In the genomic region with DNA sequence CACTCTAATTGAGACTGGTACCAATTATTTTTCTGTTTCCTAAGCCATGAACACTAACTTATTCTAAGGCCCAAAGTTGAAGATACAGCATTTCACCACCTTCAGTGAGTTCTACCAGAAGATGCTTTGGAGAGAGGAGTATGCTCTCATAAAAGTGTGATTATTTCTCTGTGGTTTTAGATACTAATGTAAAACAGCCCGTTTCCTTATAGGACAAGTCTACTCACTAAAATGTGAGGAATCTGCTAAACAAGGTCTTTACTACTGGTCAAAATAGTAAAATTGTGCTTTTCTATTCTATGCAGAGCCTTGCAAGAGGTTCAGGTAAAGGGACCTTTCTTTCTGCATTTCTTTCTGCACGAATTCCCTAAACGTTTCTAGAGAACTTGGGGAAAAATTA, we compare ENCODE assay signal across 11 cellular contexts. TPM values are rescaled to one million over a fixed set of nuclear protein-coding genes. Genes with fewer than 3 reads are reported as not detected.
DNase-seq lines count a peak whose midpoint lies in the region; ATAC-seq and TF ChIP-seq lines count a peak whose summit lies in the region.
"Had no signal": no experiment of that assay in that cellular context is flagged by ENCODE, and none has a peak within 500 bp of the region (broad histone marks: within the 10 kb centered on the region; RNA-seq: fewer than 3 reads in every experiment).

No MANE protein-coding gene starts in this region.

- H3K79me2 ChIP-seq in neural cell (replicated peaks; ENCODE audit: insufficient read depth, low read length) = peaks cover 50% of the 10 kb centered on the region

- DNase-seq in NT2/D1 (ENCODE audit: low read depth, low spot score) (no peak), epithelial cell of prostate (ENCODE audit: low read depth, low spot score) (no peak), HK-2 (ENCODE audit: unreplicated experiment) (no peak), NCI-H1417 treated with DMSO at 0.1 percent for 48 hours (lab: John Stamatoyannopoulos, UW) (no peak), NCI-H2171 (lab: John Stamatoyannopoulos, UW) (no peak)
- DNase-seq: activated CD4-positive, alpha-beta T cell treated with anti-CD3 and anti-CD28 coated beads for 4 hours; substantia nigra had no signal

- H4K20me1 ChIP-seq in BLaER1 treated with 17β-estradiol and CSF1 and Interleukin-3, amounts not matched to agents 10 nM and 100 nM = peaks cover 0 to 6% (median 0%) of the 10 kb centered on the region in 11 experiments; a peak in 2 of 22 replicates
- H4K20me1 ChIP-seq in neural cell (ENCODE audit: insufficient read depth) = no peaks in the 10 kb centered on the region

- TF ChIP-seq CTCF in neural cell (IDR thresholded peaks at IDR 0.05; ENCODE audit: poor library complexity, severe bottlenecking) = no peak

- TF ChIP-seq RAD21 in neural cell (conservative IDR thresholded peaks at IDR 0.05) = no peak

- ATAC-seq in HG02840 (IDR thresholded peaks at IDR 0.05; ENCODE audit: low FRiP score, unreplicated experiment) = no peak

- no peak overlapping the region for H3K9ac ChIP-seq in BLaER1 treated with 17β-estradiol and CSF1 and Interleukin-3, amounts not matched to agents 10 nM and 100 nM
- peak overlapping the region; percentile 17 for H3K9ac ChIP-seq in NT2/D1 (ENCODE audit: insufficient read length, low read depth)
- no peak overlapping the region for H3K9ac ChIP-seq in neural cell (ENCODE audit: low read length)

- TF ChIP-seq EP300 in neural cell (conservative IDR thresholded peaks at IDR 0.05; ENCODE audit: poor library complexity, severe bottlenecking) = no peak

- no peak overlapping the region for H3K4me3 ChIP-seq in BLaER1 treated with 17β-estradiol and CSF1 and Interleukin-3, amounts not matched to agents 10 nM and 100 nM
- H3K4me3 ChIP-seq in NT2/D1 (ENCODE audit: insufficient read length, low read depth) (peak overlapping the region; percentile 27), neural cell (ENCODE audit: low read length) (peak overlapping the region; percentile 87)
- H3K4me3 ChIP-seq: lung had no signal

- H3K4me2 ChIP-seq in BLaER1 treated with 17β-estradiol and CSF1 and Interleukin-3, amounts not matched to agents 10 nM and 100 nM = peak overlapping the region in 9 of 11 experiments; percentile 94 to 99 (median 97); a peak in 15 of 22 replicates
- peak overlapping the region; percentile 41 for H3K4me2 ChIP-seq in neural cell (ENCODE audit: low read length)

- no peaks in the 10 kb centered on the region for H3F3A ChIP-seq in neural cell (ENCODE audit: insufficient read depth, low read length, poor library complexity, severe bottlenecking)

- no peaks in the 10 kb centered on the region for H3K36me3 ChIP-seq in BLaER1 treated with 17β-estradiol and CSF1 and Interleukin-3, amounts not matched to agents 10 nM and 100 nM
- H3K36me3 ChIP-seq in NT2/D1 (ENCODE audit: insufficient read depth, insufficient read length, low read length) = no peaks in the 10 kb centered on the region
- H3K36me3 ChIP-seq in neural cell (ENCODE audit: insufficient read depth, low read length) = no peaks in the 10 kb centered on the region

- no peaks in the 10 kb centered on the region for H3K9me3 ChIP-seq in BLaER1 treated with 17β-estradiol and CSF1 and Interleukin-3, amounts not matched to agents 10 nM and 100 nM (replicated peaks in 1 of 11)
- H3K9me3 ChIP-seq in NT2/D1 (ENCODE audit: insufficient read depth, low read length) = no peaks in the 10 kb centered on the region
- no peaks in the 10 kb centered on the region for H3K9me3 ChIP-seq in neural cell (ENCODE audit: low read length)

- H2AFZ ChIP-seq in neural cell (ENCODE audit: low read depth, low read length) = no peak overlapping the region

- H3K9me2 ChIP-seq in neural cell (ENCODE audit: insufficient read depth, low read length) = no peaks in the 10 kb centered on the region

- peaks cover 11 to 38% (median 24%) of the 10 kb centered on the region in 10 experiments for H3K4me1 ChIP-seq in BLaER1 treated with 17β-estradiol and CSF1 and Interleukin-3, amounts not matched to agents 10 nM and 100 nM
- H3K4me1 ChIP-seq in NT2/D1 (ENCODE audit: insufficient read depth, insufficient read length) = no peaks in the 10 kb centered on the region

- H3K27ac ChIP-seq in BLaER1 treated with 17β-estradiol and CSF1 and Interleukin-3, amounts not matched to agents 10 nM and 100 nM = no peak overlapping the region
- H3K27ac ChIP-seq in epithelial cell of prostate = peak overlapping the region; percentile 89
- H3K27ac ChIP-seq in neural cell (ENCODE audit: low read length) = no peak overlapping the region

- H3K27me3 ChIP-seq in BLaER1 treated with 17β-estradiol and CSF1 and Interleukin-3, amounts not matched to agents 10 nM and 100 nM = peaks cover 0 to 28% (median 14%) of the 10 kb centered on the region in 11 experiments; a peak in 13 of 22 replicates
- H3K27me3 ChIP-seq in NT2/D1 (ENCODE audit: insufficient read depth, insufficient read length) (no peaks in the 10 kb centered on the region), neural cell (ENCODE audit: insufficient read depth, low read depth, low read length) (no peaks in the 10 kb centered on the region)

TF ChIP-seq in neural cell, 6 proteins besides CTCF, POLR2A, EP300 and RAD21:
- TF ChIP-seq, protein P1, sequence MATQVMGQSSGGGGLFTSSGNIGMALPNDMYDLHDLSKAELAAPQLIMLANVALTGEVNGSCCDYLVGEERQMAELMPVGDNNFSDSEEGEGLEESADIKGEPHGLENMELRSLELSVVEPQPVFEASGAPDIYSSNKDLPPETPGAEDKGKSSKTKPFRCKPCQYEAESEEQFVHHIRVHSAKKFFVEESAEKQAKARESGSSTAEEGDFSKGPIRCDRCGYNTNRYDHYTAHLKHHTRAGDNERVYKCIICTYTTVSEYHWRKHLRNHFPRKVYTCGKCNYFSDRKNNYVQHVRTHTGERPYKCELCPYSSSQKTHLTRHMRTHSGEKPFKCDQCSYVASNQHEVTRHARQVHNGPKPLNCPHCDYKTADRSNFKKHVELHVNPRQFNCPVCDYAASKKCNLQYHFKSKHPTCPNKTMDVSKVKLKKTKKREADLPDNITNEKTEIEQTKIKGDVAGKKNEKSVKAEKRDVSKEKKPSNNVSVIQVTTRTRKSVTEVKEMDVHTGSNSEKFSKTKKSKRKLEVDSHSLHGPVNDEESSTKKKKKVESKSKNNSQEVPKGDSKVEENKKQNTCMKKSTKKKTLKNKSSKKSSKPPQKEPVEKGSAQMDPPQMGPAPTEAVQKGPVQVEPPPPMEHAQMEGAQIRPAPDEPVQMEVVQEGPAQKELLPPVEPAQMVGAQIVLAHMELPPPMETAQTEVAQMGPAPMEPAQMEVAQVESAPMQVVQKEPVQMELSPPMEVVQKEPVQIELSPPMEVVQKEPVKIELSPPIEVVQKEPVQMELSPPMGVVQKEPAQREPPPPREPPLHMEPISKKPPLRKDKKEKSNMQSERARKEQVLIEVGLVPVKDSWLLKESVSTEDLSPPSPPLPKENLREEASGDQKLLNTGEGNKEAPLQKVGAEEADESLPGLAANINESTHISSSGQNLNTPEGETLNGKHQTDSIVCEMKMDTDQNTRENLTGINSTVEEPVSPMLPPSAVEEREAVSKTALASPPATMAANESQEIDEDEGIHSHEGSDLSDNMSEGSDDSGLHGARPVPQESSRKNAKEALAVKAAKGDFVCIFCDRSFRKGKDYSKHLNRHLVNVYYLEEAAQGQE (IDR thresholded peaks at IDR 0.05; ENCODE audit: borderline replicate concordance) = no peak
- TF ChIP-seq POLR2AphosphoS5 (IDR thresholded peaks at IDR 0.05) (no peak), SMC3 (conservative IDR thresholded peaks at IDR 0.05; ENCODE audit: poor library complexity) (no peak), EZH2 (IDR thresholded peaks at IDR 0.05; ENCODE audit: borderline replicate concordance, insufficient read depth, low read length, poor library complexity, severe bottlenecking) (no peak), TAF1 (IDR thresholded peaks at IDR 0.05; ENCODE audit: low read depth) (no peak), MXI1 (conservative IDR thresholded peaks at IDR 0.05; ENCODE audit: poor library complexity, severe bottlenecking) (no peak)

RNA-seq across cellular contexts. Expression of a gene that starts 2.4 kb away (rescaled TPM):
- 8.7 and 11.2 TPM in 2 replicates for polyA plus RNA-seq in neural cell
- 22.2 and 23.1 TPM in 2 replicates for polyA minus RNA-seq in neural cell

RNA-seq across cellular contexts. Expression of a gene that starts 36.4 kb away (rescaled TPM):
- 115 and 131 TPM in 2 replicates for polyA plus RNA-seq in neural cell
- 231 and 253 TPM in 2 replicates for polyA minus RNA-seq in neural cell

Comparison
In these comparisons a context has a peak if more than half of its experiments do, and no peak if none do; other contexts are left out.
1. H3K4me3 ChIP-seq: peak in NT2/D1 (single experiment) and neural cell (single experiment); none in BLaER1 treated with 17β-estradiol and CSF1 and Interleukin-3, amounts not matched to agents 10 nM and 100 nM (0 of 10).